13 cellular contexts compared by ENCODE assay signal in genomic region chr2:143558665-143559064, GRCh38.
A peak's percentile ranks its signal among the peaks of the same experiment; 100 is the strongest.
DNase-seq lines count a peak whose midpoint lies in the region; FAIRE-seq and TF ChIP-seq lines count a peak whose summit lies in the region.
"Had no signal": no experiment of that assay in that cellular context is flagged by ENCODE, and none has a peak within 500 bp of the region (broad histone marks: within the 10 kb centered on the region; RNA-seq: fewer than 3 reads in every experiment).

No MANE protein-coding gene starts in this region.

- FAIRE-seq in GM12891 (lab: Jason Lieb, UNC) (no peak), GM12892 (lab: Jason Lieb, UNC) (no peak)

- H3K36me3 ChIP-seq in GM23248 (ENCODE audit: low read depth) (no peaks in the 10 kb centered on the region), kidney epithelial cell (ENCODE audit: control insufficient read depth, insufficient read depth, low read length) (no peaks in the 10 kb centered on the region), esophagus muscularis mucosa (no peaks in the 10 kb centered on the region)

- H3K4me2 ChIP-seq in GM23248 (ENCODE audit: unreplicated experiment) = peak overlapping the region; percentile 22

- no peaks in the 10 kb centered on the region for H3K9me3 ChIP-seq in GM23248 (ENCODE audit: low read depth)
- no peaks in the 10 kb centered on the region for H3K9me3 ChIP-seq in esophagus muscularis mucosa

- H2AFZ ChIP-seq in GM23248 = no peak overlapping the region

- TF ChIP-seq POLR2A in GM12891 (IDR thresholded peaks at IDR 0.05; ENCODE audit: low read depth, low read length) (no peak), GM12892 (IDR thresholded peaks at IDR 0.05; ENCODE audit: low read depth, low read length) (no peak), esophagus muscularis mucosa (IDR thresholded peaks at IDR 0.05; ENCODE audit: low read depth) (no peak)

- H3K9ac ChIP-seq in GM23248 = no peak overlapping the region

- no peak for TF ChIP-seq CTCF in AG09309 (IDR thresholded peaks at IDR 0.05; ENCODE audit: control insufficient read depth, insufficient read depth, low read depth, low read length, missing control alignments)
- TF ChIP-seq CTCF in kidney epithelial cell (IDR thresholded peaks at IDR 0.05; ENCODE audit: insufficient read depth, low read length, poor library complexity, severe bottlenecking) = no peak
- TF ChIP-seq CTCF in esophagus muscularis mucosa (IDR thresholded peaks at IDR 0.05) = no peak

- intact Hi-C loops in esophagus muscularis mucosa (cut with DNase I) = no loop called here

- in situ Hi-C loops in GM23248 (cut with MboI) = no loop called here

- no peaks in the 10 kb centered on the region for H3K9me2 ChIP-seq in GM23248 (ENCODE audit: insufficient read depth)

- H3K27me3 ChIP-seq in GM23248 (replicated peaks; ENCODE audit: insufficient read depth) (no peaks in the 10 kb centered on the region), kidney epithelial cell (ENCODE audit: control insufficient read depth, insufficient read depth, low read length) (no peaks in the 10 kb centered on the region), esophagus muscularis mucosa (no peaks in the 10 kb centered on the region)

- H3K4me1 ChIP-seq in GM23248 (ENCODE audit: insufficient read depth) = peaks cover 6% of the 10 kb centered on the region; the same call in 1 of the 2 replicates
- H3K4me1 ChIP-seq in esophagus muscularis mucosa = peaks cover 0 to 6% (median 0%) of the 10 kb centered on the region in 4 donors

- 10 to 15% methylated on average over 1 of the region's 1 CpG for WGBS in GM23248 (ENCODE audit: low coverage in 1 of 2, low lambda C conversion rate in 2 of 2, missing lambda C conversion rate in 2 of 2), 2 experiments
- WGBS in esophagus muscularis mucosa = 88% methylated on average over 1 of the region's 1 CpG

- TF ChIP-seq EP300 in esophagus muscularis mucosa (IDR thresholded peaks at IDR 0.05) = no peak

- DNase-seq in AG09309 (ENCODE audit: low read depth) (peak; percentile 52), GM23248 (peak; percentile 89), astrocyte of the hippocampus (ENCODE audit: low read depth, low spot score) (peak; percentile 49), kidney epithelial cell (ENCODE audit: low read depth) (peak; percentile 5), GM12891 (ENCODE audit: insufficient read length, low spot score) (no peak), NCI-H146 treated with DMSO at 0.1 percent for 48 hours (lab: John Stamatoyannopoulos, UW; ENCODE audit: unreplicated experiment) (no peak), GM12892 (ENCODE audit: insufficient read length) (no peak), esophagus muscularis mucosa (ENCODE audit: extremely low spot score) (no peak)
- DNase-seq: activated CD4-positive, alpha-beta T cell treated with anti-CD3 and anti-CD28 coated beads for 1 hour; activated gamma-delta T cell; CD4-positive, alpha-beta T cell; glutamatergic neuron; NCI-H1048 had no signal

- H3K27ac ChIP-seq in GM23248 (no peak overlapping the region), esophagus muscularis mucosa (replicated peaks in 1 of 4) (no peak overlapping the region)

- H4K20me1 ChIP-seq in GM23248 (ENCODE audit: insufficient read depth) = no peaks in the 10 kb centered on the region

- H3K79me2 ChIP-seq in GM23248 (ENCODE audit: insufficient read depth) = no peaks in the 10 kb centered on the region

- H3F3A ChIP-seq in GM23248 (ENCODE audit: insufficient read depth) = no peaks in the 10 kb centered on the region; the same call in 1 of the 2 replicates

- H3K4me3 ChIP-seq in AG09309 (ENCODE audit: control insufficient read depth, low read depth, low read length) (no peak overlapping the region), GM23248 (no peak overlapping the region), kidney epithelial cell (ENCODE audit: low read depth, low read length) (no peak overlapping the region), esophagus muscularis mucosa (no peak overlapping the region)

TF ChIP-seq in GM12891, 5 proteins besides CTCF, POLR2A, EP300 and RAD21:
- no peak for TF ChIP-seq POU2F2 (IDR thresholded peaks at IDR 0.05; ENCODE audit: low read depth, low read length)
- TF ChIP-seq TAF1 (IDR thresholded peaks at IDR 0.05; ENCODE audit: low read depth, low read length) = no peak
- TF ChIP-seq POLR2AphosphoS5 (IDR thresholded peaks at IDR 0.05; ENCODE audit: low read depth, low read length) = no peak
- TF ChIP-seq PAX5 (IDR thresholded peaks at IDR 0.05; ENCODE audit: insufficient read depth, low read length, severe bottlenecking) = no peak
- no peak for TF ChIP-seq SPI1 (IDR thresholded peaks at IDR 0.05; ENCODE audit: low read depth, low read length)
TF ChIP-seq in GM12891: peak in this region for 0.

Comparison
In these comparisons a context has a peak if more than half of its experiments do, and no peak if none do; other contexts are left out.
1. DNase-seq: peak in AG09309 (single experiment), GM23248 (single experiment), astrocyte of the hippocampus (single experiment) and kidney epithelial cell (single experiment); none in GM12891 (single experiment), NCI-H146 treated with DMSO at 0.1 percent for 48 hours (single experiment), GM12892 (single experiment) and esophagus muscularis mucosa (single experiment).